ENCODE assay signal across 9 cellular contexts in the genomic region with DNA sequence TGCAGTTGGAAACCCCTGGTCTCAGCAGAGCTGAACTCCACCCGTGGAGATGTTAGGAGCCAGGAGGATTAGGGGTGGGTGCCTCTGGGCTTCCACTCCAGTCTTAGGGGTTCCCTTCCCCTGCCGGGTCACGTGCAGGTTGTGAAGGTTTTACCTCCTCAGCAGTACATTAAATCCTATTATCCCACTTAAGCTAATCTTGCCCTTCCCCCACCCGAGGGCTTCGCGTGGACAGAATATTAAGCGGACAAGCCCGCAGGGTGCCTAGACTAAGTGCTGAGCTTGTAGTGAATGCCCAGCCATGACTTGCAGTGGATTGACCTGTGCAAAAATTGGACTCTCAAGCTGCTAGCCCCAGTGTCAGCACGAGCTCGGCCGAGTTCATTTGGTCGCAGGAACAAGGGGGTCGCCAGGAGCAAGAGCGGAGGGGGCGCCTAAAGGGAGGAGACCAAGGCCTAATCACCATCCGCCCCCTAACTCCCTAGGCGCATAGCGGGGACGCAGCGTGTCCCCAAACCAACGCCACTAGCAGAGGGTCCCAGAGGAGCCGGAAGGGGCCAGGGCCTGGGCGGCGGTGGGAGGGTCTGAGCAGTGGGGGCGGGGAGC. TPM values are rescaled to one million over a fixed set of nuclear protein-coding genes. Genes with fewer than 3 reads are reported as not detected.
A peak's percentile ranks its signal among the peaks of the same experiment; 100 is the strongest.
DNase-seq lines count a peak whose midpoint lies in the region; ATAC-seq, FAIRE-seq and TF ChIP-seq lines count a peak whose summit lies in the region.
"Had no signal": no experiment of that assay in that cellular context is flagged by ENCODE, and none has a peak within 500 bp of the region (broad histone marks: within the 10 kb centered on the region; RNA-seq: fewer than 3 reads in every experiment).

No MANE protein-coding gene starts in this region.

- no peaks in the 10 kb centered on the region for H3K36me3 ChIP-seq in iPS-15b (ENCODE audit: control insufficient read depth, insufficient read depth, low read length)

- peak overlapping the region; percentile 80 for H3K27ac Mint-ChIP-seq in activated CD8-positive, alpha-beta T cell treated with anti-CD3 and anti-CD28 coated beads, Interleukin-2, amount 10 ng/mL, durations not matched to agents 7 days and 5 days

- no peak for TF ChIP-seq CTCF in D721Med (IDR thresholded peaks at IDR 0.05; ENCODE audit: insufficient read depth, missing control alignments)

- no peaks in the 10 kb centered on the region for H3K9me3 Mint-ChIP-seq in activated CD8-positive, alpha-beta T cell treated with anti-CD3 and anti-CD28 coated beads, Interleukin-2, amount 10 ng/mL, durations not matched to agents 7 days and 5 days (ENCODE audit: insufficient read depth)

- ATAC-seq in HG02798 (IDR thresholded peaks at IDR 0.05; ENCODE audit: poor library complexity, unreplicated experiment) = peak; percentile 10
- no peak for ATAC-seq in activated CD8-positive, alpha-beta T cell treated with anti-CD3 and anti-CD28 coated beads, Interleukin-2, amount 10 ng/mL, durations not matched to agents 7 days and 5 days
- peak; percentile 42 for ATAC-seq in stimulated activated naive CD8-positive, alpha-beta T cell treated with anti-CD3 and anti-CD28 coated beads, Interleukin-15, Interleukin-2, amounts not matched to agents 100 U/mL and 50 U/mL, for 24 hours

- H3K27me3 ChIP-seq in iPS-15b (ENCODE audit: control insufficient read depth, insufficient read depth, low read length) = peaks cover 2% of the 10 kb centered on the region

- peaks cover 26% of the 10 kb centered on the region for H3K4me1 Mint-ChIP-seq in activated CD8-positive, alpha-beta T cell treated with anti-CD3 and anti-CD28 coated beads, Interleukin-2, amount 10 ng/mL, durations not matched to agents 7 days and 5 days (ENCODE audit: low read depth)

- DNase-seq in D721Med (ENCODE audit: insufficient read length, low spot score) (peak; percentile 75), NCI-H2081 (lab: John Stamatoyannopoulos, UW) (no peak), HK-2 (ENCODE audit: unreplicated experiment) (no peak), HTR-8/SVneo (ENCODE audit: insufficient read length, low spot score) (no peak)
- no peak for DNase-seq in activated CD8-positive, alpha-beta T cell treated with anti-CD3 and anti-CD28 coated beads, Interleukin-2, amount 10 ng/mL, durations not matched to agents 7 days and 5 days
- no peak for DNase-seq in stimulated activated naive CD8-positive, alpha-beta T cell treated with anti-CD3 and anti-CD28 coated beads, Interleukin-15, Interleukin-2, amounts not matched to agents 100 U/mL and 50 U/mL, for 24 hours

- H3K4me1 ChIP-seq in iPS-15b (ENCODE audit: control insufficient read depth, insufficient read depth, low read length) = peaks cover 7% of the 10 kb centered on the region

- no peak for FAIRE-seq in D721Med (lab: Jason Lieb, UNC)
- no peak for FAIRE-seq in HTR-8/SVneo (lab: Jason Lieb, UNC)

- H3K9ac ChIP-seq in iPS-15b (ENCODE audit: low read depth, low read length) = peak overlapping the region; percentile 61

- peaks cover 2% of the 10 kb centered on the region for H3K36me3 Mint-ChIP-seq in activated CD8-positive, alpha-beta T cell treated with anti-CD3 and anti-CD28 coated beads, Interleukin-2, amount 10 ng/mL, durations not matched to agents 7 days and 5 days (ENCODE audit: low read depth)

- H3K9me3 ChIP-seq in iPS-15b (ENCODE audit: control insufficient read depth, insufficient read depth, low read length) = no peaks in the 10 kb centered on the region

- H3K4me3 ChIP-seq in iPS-15b (ENCODE audit: low read depth, low read length) = peak overlapping the region; percentile 80

- POLR2A ChIA-PET in activated CD8-positive, alpha-beta T cell treated with anti-CD3 and anti-CD28 coated beads, Interleukin-2, amount 10 ng/mL, durations not matched to agents 7 days and 5 days (lab: Charles Lee) = interaction anchor here (0.6 to 2.5 kb wide), 7 partner anchors 8 to 634 kb away, joined by 3 to 19 read pairs (median 4); partner anchors contain the start of genes CIB1 and GDPGP1

- peak overlapping the region; percentile 80 for H3K4me3 Mint-ChIP-seq in activated CD8-positive, alpha-beta T cell treated with anti-CD3 and anti-CD28 coated beads, Interleukin-2, amount 10 ng/mL, durations not matched to agents 7 days and 5 days

- CTCF ChIA-PET in activated CD8-positive, alpha-beta T cell treated with anti-CD3 and anti-CD28 coated beads, Interleukin-2, amount 10 ng/mL, durations not matched to agents 7 days and 5 days (lab: Charles Lee) = interaction anchor here (1.1 to 2.9 kb wide), 10 partner anchors 10 to 326 kb away, joined by 3 to 19 read pairs (median 9); partner anchors contain the start of genes CIB1 and GDPGP1

- peaks cover 4% of the 10 kb centered on the region for H3K27me3 Mint-ChIP-seq in activated CD8-positive, alpha-beta T cell treated with anti-CD3 and anti-CD28 coated beads, Interleukin-2, amount 10 ng/mL, durations not matched to agents 7 days and 5 days (ENCODE audit: low read depth)

RNA-seq across cellular contexts. Expression of gene SEMA4B, which starts 0.5 kb away (rescaled TPM):
- 10 to 100 TPM in 1 of 2 experiments, 1 to 10 TPM in 1; 8.6 to 11.2 TPM for total RNA-seq in activated CD8-positive, alpha-beta T cell treated with anti-CD3 and anti-CD28 coated beads, Interleukin-2, amount 10 ng/mL, durations not matched to agents 7 days and 5 days

RNA-seq across cellular contexts. Expression of gene CIB1, which starts 33.1 kb away (rescaled TPM):
- total RNA-seq in activated CD8-positive, alpha-beta T cell treated with anti-CD3 and anti-CD28 coated beads, Interleukin-2, amount 10 ng/mL, durations not matched to agents 7 days and 5 days = 100 to 1,000 TPM in 1 of 2 experiments, 10 to 100 TPM in 1; 92.4 to 102 TPM

RNA-seq across cellular contexts. Expression of gene GDPGP1, which starts 33.4 kb away (rescaled TPM):
- 10 to 100 TPM; 10.0 to 12.1 TPM for total RNA-seq in activated CD8-positive, alpha-beta T cell treated with anti-CD3 and anti-CD28 coated beads, Interleukin-2, amount 10 ng/mL, durations not matched to agents 7 days and 5 days

RNA-seq across cellular contexts. Expression of gene TTLL13, which starts 48.7 kb away (rescaled TPM):
- total RNA-seq in activated CD8-positive, alpha-beta T cell treated with anti-CD3 and anti-CD28 coated beads, Interleukin-2, amount 10 ng/mL, durations not matched to agents 7 days and 5 days = 1 to 10 TPM in 1 of 2 experiments, not detected in 1; 1.3 TPM
- total RNA-seq: RPMI7951 had no signal
